ENCODE assay signal across 8 cellular contexts in genomic region chr6:159969921-159970320, GRCh38. TPM values are rescaled to one million over a fixed set of nuclear protein-coding genes. Genes with fewer than 3 reads are reported as not detected.
DNase-seq lines count a peak whose midpoint lies in the region; ATAC-seq and TF ChIP-seq lines count a peak whose summit lies in the region.

No MANE protein-coding gene starts in this region.

- no peaks in the 10 kb centered on the region for H3K9me3 Mint-ChIP-seq in progenitor cell of endocrine pancreas (ENCODE audit: low read depth)

- CTCF ChIA-PET in A673 (lab: Charles Lee): no interaction called here

- intact Hi-C loops in A673 (cut with micrococcal nuclease; ENCODE audit: unreplicated experiment) (no loop called here), left ventricle myocardium inferior (cut with micrococcal nuclease) (no loop called here)

- no peaks in the 10 kb centered on the region for H3K27me3 ChIP-seq in A673 (replicated peaks; ENCODE audit: insufficient read depth, low read depth, low read length, poor library complexity)
- H3K27me3 ChIP-seq in left ventricle myocardium inferior (ENCODE audit: low read depth): no peaks in the 10 kb centered on the region

- H3K4me3 ChIP-seq in A673 (ENCODE audit: low read depth, low read length, poor library complexity, severe bottlenecking) (peak overlapping the region; percentile 95), left ventricle myocardium inferior (peak overlapping the region; percentile 94)

- peaks cover 10% of the 10 kb centered on the region for H3K27me3 Mint-ChIP-seq in progenitor cell of endocrine pancreas

- H3K36me3 Mint-ChIP-seq in progenitor cell of endocrine pancreas (ENCODE audit: insufficient read depth): no peaks in the 10 kb centered on the region

- 7 to 13% (median 8%) methylated on average over 8 of the region's 8 CpGs for WGBS in adipose tissue, 3 donors

- peak overlapping the region; percentile 91 for H3K4me3 Mint-ChIP-seq in progenitor cell of endocrine pancreas (ENCODE audit: low read depth)

- H3K27ac ChIP-seq in A673 (ENCODE audit: low read depth, low read length, poor library complexity, severe bottlenecking): peak overlapping the region; percentile 84
- peak overlapping the region; percentile 35 for H3K27ac ChIP-seq in adipose tissue (ENCODE audit: low read depth, low read length)
- H3K27ac ChIP-seq in left ventricle myocardium inferior (replicated peaks): peak overlapping the region; percentile 93

- peak overlapping the region; percentile 98 for H3K27ac Mint-ChIP-seq in progenitor cell of endocrine pancreas

- H3K4me1 ChIP-seq in A673 (ENCODE audit: insufficient read depth, low read length, poor library complexity, severe bottlenecking): peaks cover 44% of the 10 kb centered on the region
- H3K4me1 ChIP-seq in left ventricle myocardium inferior: peaks cover 69% of the 10 kb centered on the region

- peaks cover 41% of the 10 kb centered on the region for H3K4me1 Mint-ChIP-seq in progenitor cell of endocrine pancreas (ENCODE audit: low read depth)

- peak; percentile 29 for ATAC-seq in HG02973 (IDR thresholded peaks at IDR 0.05; ENCODE audit: unreplicated experiment)

- H3K9me3 ChIP-seq in A673 (ENCODE audit: low read depth, low read length, poor library complexity, severe bottlenecking) (no peaks in the 10 kb centered on the region), left ventricle myocardium inferior (replicated peaks) (no peaks in the 10 kb centered on the region)

- POLR2A ChIA-PET in A673 (lab: Charles Lee; ENCODE audit: low non-redundant PET): no interaction called here

- TF ChIP-seq CTCF in A673 (conservative IDR thresholded peaks at IDR 0.05; ENCODE audit: low read depth, low read length) (no peak), left ventricle myocardium inferior (IDR thresholded peaks at IDR 0.05; ENCODE audit: borderline replicate concordance) (no peak), progenitor cell of endocrine pancreas (IDR thresholded peaks at IDR 0.05; ENCODE audit: unreplicated experiment) (no peak)

- DNase-seq in A673 (ENCODE audit: low spot score) (peak; percentile 44), GM03348 (ENCODE audit: low spot score) (peak; percentile 68), NCI-H524 treated with DMSO at 0.1 percent for 48 hours (lab: John Stamatoyannopoulos, UW) (peak; percentile 36), left ventricle myocardium inferior (no peak), progenitor cell of endocrine pancreas (ENCODE audit: low spot score, unreplicated experiment) (peak; percentile 17), NCI-H1930 (lab: John Stamatoyannopoulos, UW) (no peak)

- no TSS peak for BruUV-seq in A673 (replicated peaks; lab: Mats Ljungman, UMichigan)

- H3K36me3 ChIP-seq in A673 (ENCODE audit: insufficient read depth, low read length, poor library complexity, severe bottlenecking) (no peaks in the 10 kb centered on the region), left ventricle myocardium inferior (no peaks in the 10 kb centered on the region)

RNA-seq across cellular contexts. Expression of gene IGF2R, which starts 1.0 kb away (rescaled TPM):
- total RNA-seq in A673 (2021) (64.7 and 67.4 TPM in 2 replicates), left ventricle myocardium inferior (66.8 TPM), progenitor cell of endocrine pancreas (144 and 147 TPM in 2 replicates)
- polyA plus RNA-seq in adipose tissue: 10 to 100 TPM; 13.8 to 30.6 (median 14.2) TPM

Comparison
In these comparisons a context has a peak if more than half of its experiments do, and no peak if none do; other contexts are left out.
1. DNase-seq: peak in A673 (single experiment), GM03348 (single experiment), NCI-H524 treated with DMSO at 0.1 percent for 48 hours (single experiment) and progenitor cell of endocrine pancreas (single experiment); none in left ventricle myocardium inferior (single experiment) and NCI-H1930 (0 of 2).
2. H3K27ac ChIP-seq: peak in every context shown above with its lines; median percentile 93 in left ventricle myocardium inferior; 84 in A673; 35 in adipose tissue.